In the genomic region with DNA sequence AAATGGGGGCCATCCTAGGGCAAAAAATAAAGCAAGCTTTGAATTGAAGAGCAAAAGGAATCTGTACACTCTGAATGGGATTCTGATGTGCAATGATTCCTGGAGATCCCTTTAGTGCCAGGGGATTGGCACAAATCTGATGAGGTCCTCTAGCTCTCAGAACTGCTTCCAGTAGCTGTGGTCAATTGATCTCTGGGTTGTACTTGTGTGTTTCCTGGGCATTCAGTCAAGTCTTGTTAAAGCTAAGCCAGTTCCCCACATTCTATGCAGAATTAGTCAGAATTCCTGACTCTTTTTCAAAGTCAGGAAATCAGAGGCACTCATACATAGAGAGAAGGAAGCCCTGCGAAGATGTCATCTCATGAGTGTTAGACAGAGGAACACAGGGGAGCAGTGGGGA, we compare ENCODE assay signal across 15 cellular contexts.
"Had no signal": no experiment of that assay in that cellular context is flagged by ENCODE, and none has a peak within 500 bp of the region (broad histone marks: within the 10 kb centered on the region; RNA-seq: fewer than 3 reads in every experiment).

No MANE protein-coding gene starts in this region.

- H3K4me3 ChIP-seq: left lung, right lobe of liver, spleen, tibial nerve had no signal

- H3K27me3 ChIP-seq: left lung, right lobe of liver, tibial nerve had no signal

- H3K4me1 ChIP-seq: left lung, right lobe of liver, spleen, tibial nerve had no signal

- H3K36me3 ChIP-seq: left lung, right lobe of liver, spleen, tibial nerve, WERI-Rb-1 had no signal

- H3K9me3 ChIP-seq: left lung, right lobe of liver, spleen, tibial nerve had no signal

- H3K27ac ChIP-seq: left lung, right lobe of liver, spleen, tibial nerve, WERI-Rb-1 had no signal

- FAIRE-seq: islet of Langerhans had no signal

- DNase-seq: activated CD4-positive, alpha-beta T cell treated with anti-CD3 and anti-CD28 coated beads for 36 hours; activated CD8-positive, alpha-beta memory T cell treated with anti-CD3 and anti-CD28 coated beads, Interleukin-2, amount 50 U/mL, for 4 hours; activated CD8-positive, alpha-beta T cell treated with anti-CD3 and anti-CD28 coated beads for 36 hours; activated naive CD4-positive, alpha-beta T cell treated with Interleukin-2 at 50 U/mL for 16 hours; activated naive CD8-positive, alpha-beta T cell treated with anti-CD3 and anti-CD28 coated beads, Interleukin-2, amount 50 U/mL, for 24 hours; glutamatergic neuron; left lung; nucleus accumbens; right lobe of liver; spleen; stimulated activated CD4-positive, alpha-beta T cell treated with anti-CD3 and anti-CD28 coated beads, Interleukin-1b, Interleukin-23, amount 100 ng/mL, for 48 hours; T-helper 1 cell; WERI-Rb-1 had no signal
